Comparison of ENCODE assay signal across 15 cellular contexts in genomic region chr14:52700701-52701172, GRCh38. TPM values are rescaled to one million over a fixed set of nuclear protein-coding genes. Genes with fewer than 3 reads are reported as not detected.
A peak's percentile ranks its signal among the peaks of the same experiment; 100 is the strongest.
DNase-seq lines count a peak whose midpoint lies in the region; ATAC-seq and TF ChIP-seq lines count a peak whose summit lies in the region.
"Had no signal": no experiment of that assay in that cellular context is flagged by ENCODE, and none has a peak within 500 bp of the region (broad histone marks: within the 10 kb centered on the region; RNA-seq: fewer than 3 reads in every experiment).

No MANE protein-coding gene starts in this region.

- no peak overlapping the region for H3K9ac ChIP-seq in neural progenitor cell

- H3K79me2 ChIP-seq in neural progenitor cell (ENCODE audit: low read depth), result no peaks in the 10 kb centered on the region

- H3K27ac Mint-ChIP-seq in progenitor cell of endocrine pancreas (peak overlapping the region; percentile 78), neural progenitor cell (no peak overlapping the region)
- H3K27ac Mint-ChIP-seq: activated CD4-positive, alpha-beta T cell treated with anti-CD3 and anti-CD28 coated beads, Interleukin-2, amount 10 ng/mL, durations not matched to agents 7 days and 5 days; activated naive CD4-positive, alpha-beta T cell treated with anti-CD3 and anti-CD28 coated beads, Interleukin-2, amount 50 U/mL, for 72 hours; H9; natural killer cell treated with Interleukin-12 subunit alpha and Interleukin-12 subunit beta and Interleukin-15 and Interleukin-18, amount 100 ng/mL, for 72 hours had no signal

- no peak overlapping the region for H3K4me2 ChIP-seq in neural progenitor cell

- peaks cover 16% of the 10 kb centered on the region for H3F3A ChIP-seq in neural progenitor cell (ENCODE audit: low read depth)

- peaks cover 16% of the 10 kb centered on the region for H3K4me1 Mint-ChIP-seq in progenitor cell of endocrine pancreas (ENCODE audit: low read depth)
- no peaks in the 10 kb centered on the region for H3K4me1 Mint-ChIP-seq in neural progenitor cell
- H3K4me1 Mint-ChIP-seq: H9 had no signal

- H3K27me3 ChIP-seq in suprapubic skin (no peaks in the 10 kb centered on the region), neural progenitor cell (no peaks in the 10 kb centered on the region)
- H3K27me3 ChIP-seq: dorsolateral prefrontal cortex had no signal

- no peaks in the 10 kb centered on the region for H3K36me3 Mint-ChIP-seq in progenitor cell of endocrine pancreas (ENCODE audit: insufficient read depth)
- H3K36me3 Mint-ChIP-seq in neural progenitor cell, result no peaks in the 10 kb centered on the region
- H3K36me3 Mint-ChIP-seq: activated naive CD4-positive, alpha-beta T cell treated with anti-CD3 and anti-CD28 coated beads, Interleukin-2, amount 50 U/mL, for 72 hours; natural killer cell treated with Interleukin-12 subunit alpha and Interleukin-12 subunit beta and Interleukin-15 and Interleukin-18, amount 100 ng/mL, for 72 hours had no signal

- WGBS in suprapubic skin, result 27% methylated on average over 2 of the region's 2 CpGs

- TF ChIP-seq CTCF in progenitor cell of endocrine pancreas (IDR thresholded peaks at IDR 0.05; ENCODE audit: unreplicated experiment) (no peak), suprapubic skin (IDR thresholded peaks at IDR 0.05) (no peak), neural progenitor cell (IDR thresholded peaks at IDR 0.05) (no peak)

- no peaks in the 10 kb centered on the region for H3K36me3 ChIP-seq in suprapubic skin
- no peaks in the 10 kb centered on the region for H3K36me3 ChIP-seq in neural progenitor cell

- H3K9me3 Mint-ChIP-seq in progenitor cell of endocrine pancreas (ENCODE audit: low read depth) (no peaks in the 10 kb centered on the region), neural progenitor cell (no peaks in the 10 kb centered on the region)
- H3K9me3 Mint-ChIP-seq: activated CD4-positive, alpha-beta T cell treated with anti-CD3 and anti-CD28 coated beads, Interleukin-2, amount 10 ng/mL, durations not matched to agents 7 days and 5 days; activated naive CD4-positive, alpha-beta T cell treated with anti-CD3 and anti-CD28 coated beads, Interleukin-2, amount 50 U/mL, for 72 hours; H9; natural killer cell treated with Interleukin-12 subunit alpha and Interleukin-12 subunit beta and Interleukin-15 and Interleukin-18, amount 100 ng/mL, for 72 hours had no signal

- no peak overlapping the region for H3K4me3 Mint-ChIP-seq in progenitor cell of endocrine pancreas (ENCODE audit: low read depth)
- no peak overlapping the region for H3K4me3 Mint-ChIP-seq in neural progenitor cell
- H3K4me3 Mint-ChIP-seq: activated CD4-positive, alpha-beta T cell treated with anti-CD3 and anti-CD28 coated beads, Interleukin-2, amount 10 ng/mL, durations not matched to agents 7 days and 5 days; H9; natural killer cell treated with Interleukin-12 subunit alpha and Interleukin-12 subunit beta and Interleukin-15 and Interleukin-18, amount 100 ng/mL, for 72 hours had no signal

- no peak for TF ChIP-seq EP300 in suprapubic skin (IDR thresholded peaks at IDR 0.05)

- TF ChIP-seq POLR2A in suprapubic skin (IDR thresholded peaks at IDR 0.05), result no peak

- peaks cover 11% of the 10 kb centered on the region for H3K4me1 ChIP-seq in suprapubic skin
- no peaks in the 10 kb centered on the region for H3K4me1 ChIP-seq in neural progenitor cell

- no peaks in the 10 kb centered on the region for H3K27me3 Mint-ChIP-seq in progenitor cell of endocrine pancreas
- no peaks in the 10 kb centered on the region for H3K27me3 Mint-ChIP-seq in neural progenitor cell (ENCODE audit: insufficient read depth, low read depth)
- H3K27me3 Mint-ChIP-seq: activated CD4-positive, alpha-beta T cell treated with anti-CD3 and anti-CD28 coated beads, Interleukin-2, amount 10 ng/mL, durations not matched to agents 7 days and 5 days had no signal

- H3K4me3 ChIP-seq in suprapubic skin (no peak overlapping the region), neural progenitor cell (no peak overlapping the region)
- H3K4me3 ChIP-seq: dorsolateral prefrontal cortex had no signal

- H3K9me3 ChIP-seq in suprapubic skin (no peaks in the 10 kb centered on the region), neural progenitor cell (ENCODE audit: low read depth) (no peaks in the 10 kb centered on the region)

- peak; percentile 74 for ATAC-seq in esophagus mucosa
- ATAC-seq in GM21447 (IDR thresholded peaks at IDR 0.05; ENCODE audit: unreplicated experiment), result no peak
- ATAC-seq: natural killer cell treated with Interleukin-12 subunit alpha and Interleukin-12 subunit beta and Interleukin-15 and Interleukin-18, amount 100 ng/mL, for 72 hours had no signal

- DNase-seq in DMS53 treated with DMSO at 0.1 percent for 48 hours (lab: John Stamatoyannopoulos, UW; ENCODE audit: unreplicated experiment) (peak; percentile 80), NCI-H748 (lab: John Stamatoyannopoulos, UW; ENCODE audit: unreplicated experiment) (peak; percentile 31), progenitor cell of endocrine pancreas (ENCODE audit: low spot score, unreplicated experiment) (no peak), suprapubic skin (ENCODE audit: low spot score in 2 of 2) (no peak), midbrain (lab: John Stamatoyannopoulos, UW) (no peak), neural progenitor cell (ENCODE audit: low spot score) (no peak)
- DNase-seq: activated CD4-positive, alpha-beta T cell treated with anti-CD3 and anti-CD28 coated beads, Interleukin-2, amount 10 ng/mL, durations not matched to agents 7 days and 5 days; dorsolateral prefrontal cortex; H9; NCI-H345; stimulated activated CD4-positive, alpha-beta T cell treated with anti-CD3 and anti-CD28 coated beads, Interleukin-2, amount 100 ng/mL, for 24 hours had no signal

- H2AFZ ChIP-seq in neural progenitor cell (replicated peaks), result no peak overlapping the region

- H4K20me1 ChIP-seq in neural progenitor cell (ENCODE audit: low read depth), result no peaks in the 10 kb centered on the region

- H3K27ac ChIP-seq in suprapubic skin (no peak overlapping the region), neural progenitor cell (no peak overlapping the region)
- H3K27ac ChIP-seq: dorsolateral prefrontal cortex had no signal

RNA-seq across cellular contexts. Expression of gene ERO1A, which starts 5.4 kb away (rescaled TPM):
- total RNA-seq in esophagus mucosa (271 TPM), progenitor cell of endocrine pancreas (46.9 and 51.0 TPM in 2 replicates), suprapubic skin (10 to 100 TPM; 21.7 to 36.0 (median 29.7) TPM), neural progenitor cell (ENCODE audit: low replicate concordance) (41.1 and 54.1 TPM in 2 replicates)

RNA-seq across cellular contexts. Expression of gene PSMC6, which starts 6.3 kb away (rescaled TPM):
- total RNA-seq in esophagus mucosa (66.8 TPM), progenitor cell of endocrine pancreas (113 and 119 TPM in 2 replicates), suprapubic skin (10 to 100 TPM; 53.8 to 78.1 (median 67.1) TPM), neural progenitor cell (ENCODE audit: low replicate concordance) (132 and 265 TPM in 2 replicates)

RNA-seq across cellular contexts. Expression of gene STYX, which starts 29.2 kb away (rescaled TPM):
- total RNA-seq in esophagus mucosa (13.7 TPM), progenitor cell of endocrine pancreas (12.1 and 13.6 TPM in 2 replicates), suprapubic skin (10 to 100 TPM; 10.9 to 16.6 (median 13.7) TPM), neural progenitor cell (ENCODE audit: low replicate concordance) (33.6 and 55.7 TPM in 2 replicates)

Comparison
In these comparisons a context has a peak if more than half of its experiments do, and no peak if none do; other contexts are left out.
1. DNase-seq: peak in DMS53 treated with DMSO at 0.1 percent for 48 hours (single experiment) and NCI-H748 (single experiment); none in progenitor cell of endocrine pancreas (single experiment), suprapubic skin (0 of 2), midbrain (single experiment) and neural progenitor cell (single experiment).